8 cellular contexts compared by ENCODE assay signal in the genomic region with DNA sequence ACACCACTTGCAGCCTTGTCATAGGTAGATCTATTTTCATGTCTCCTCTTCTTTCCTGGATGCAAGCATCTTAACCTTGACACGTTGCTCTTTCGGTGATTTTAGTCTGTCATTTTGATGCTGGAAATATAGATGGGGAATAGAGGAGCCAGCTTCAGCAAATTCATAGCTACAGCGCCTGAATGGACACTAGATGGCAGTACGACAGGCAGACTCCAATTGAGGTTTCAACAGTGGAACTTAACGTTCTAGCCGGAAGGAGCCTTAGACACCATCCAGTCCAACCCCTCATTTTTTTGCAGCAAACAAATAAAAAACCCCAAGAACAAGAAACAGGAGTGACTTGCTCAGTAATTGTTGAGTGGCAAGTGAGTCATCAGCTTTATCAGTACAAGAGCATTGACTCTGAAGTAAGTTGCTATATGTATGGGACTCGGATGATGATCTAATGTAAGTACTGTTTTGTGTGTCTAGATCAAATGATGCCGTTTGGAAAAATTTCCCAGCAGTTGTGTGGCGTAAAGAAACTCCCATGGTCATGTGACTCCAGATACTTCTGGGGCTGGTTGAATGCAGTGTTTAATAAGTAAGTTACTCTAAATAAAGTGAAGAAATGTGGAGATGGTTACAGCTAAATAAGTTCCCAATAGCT. TPM values are rescaled to one million over a fixed set of nuclear protein-coding genes. Genes with fewer than 3 reads are reported as not detected.
DNase-seq lines count a peak whose midpoint lies in the region; ATAC-seq, FAIRE-seq and TF ChIP-seq lines count a peak whose summit lies in the region.

No MANE protein-coding gene starts in this region.

- no peak for TF ChIP-seq EP300 in gastroesophageal sphincter (IDR thresholded peaks at IDR 0.05)

- peak; percentile 88 for TF ChIP-seq CTCF in LNCaP clone FGC (IDR thresholded peaks at IDR 0.05; ENCODE audit: control insufficient read depth, extremely low read depth, insufficient read depth)
- peak; percentile 99 for TF ChIP-seq CTCF in RWPE2 (IDR thresholded peaks at IDR 0.05; ENCODE audit: poor library complexity, severe bottlenecking)
- peak; percentile 66 to 87 (median 82) for TF ChIP-seq CTCF in gastroesophageal sphincter (IDR thresholded peaks at IDR 0.05)
- peak; percentile 57 to 75 (median 64) for TF ChIP-seq CTCF in pancreas (IDR thresholded peaks at IDR 0.05)
- peak; percentile 88 for TF ChIP-seq CTCF in upper lobe of right lung (IDR thresholded peaks at IDR 0.05)

- H3K27me3 ChIP-seq in RWPE2 (ENCODE audit: insufficient read depth, poor library complexity, severe bottlenecking) (no peaks in the 10 kb centered on the region), gastroesophageal sphincter (no peaks in the 10 kb centered on the region), pancreas (no peaks in the 10 kb centered on the region), upper lobe of right lung (no peaks in the 10 kb centered on the region)

- H3K9me3 ChIP-seq in RWPE2 (ENCODE audit: severe bottlenecking) (no peaks in the 10 kb centered on the region), gastroesophageal sphincter (no peaks in the 10 kb centered on the region), pancreas (no peaks in the 10 kb centered on the region), upper lobe of right lung (no peaks in the 10 kb centered on the region)

- WGBS in gastroesophageal sphincter (ENCODE audit: low coverage in 1 of 2), 2 donors, result 0 to 7% methylated on average over 6 of the region's 9 CpGs
- 4 to 5% methylated on average over 9 of the region's 9 CpGs for WGBS in pancreas, 2 donors

- H3K4me3 ChIP-seq in LNCaP clone FGC (ENCODE audit: low read depth, low read length) (0 out of 2 replicates have a peak overlapping the region, but pooled peaks have one; percentile 25), RWPE2 (ENCODE audit: severe bottlenecking) (no peak overlapping the region), gastroesophageal sphincter (peak overlapping the region; percentile 17 to 20), pancreas (peak overlapping the region in 1 of 4 donors; percentile 17), upper lobe of right lung (no peak overlapping the region)

- no peak for TF ChIP-seq POLR2A in H54 (IDR thresholded peaks at IDR 0.05; ENCODE audit: low read depth, low read length)
- TF ChIP-seq POLR2A in gastroesophageal sphincter (IDR thresholded peaks at IDR 0.05), result no peak

- intact Hi-C loops in pancreas (cut with DNase I) (loop anchor here in 2 of 3 donors (5.0 to 10.0 kb wide), 2 partner anchors 204 to 211 kb away; a partner anchor contains a TSS), upper lobe of right lung (cut with DNase I) (loop anchor here (10.0 kb wide), 1 partner anchor 214 kb away; a partner anchor contains a TSS)

- H3K27ac ChIP-seq in RWPE2 (ENCODE audit: poor library complexity, severe bottlenecking), result peak overlapping the region; percentile 61
- H3K27ac ChIP-seq in gastroesophageal sphincter, result peak overlapping the region; percentile 49 to 77 (median 70)
- H3K27ac ChIP-seq in pancreas, result peak overlapping the region in 2 of 4 donors; percentile 62 to 75
- peak overlapping the region; percentile 31 for H3K27ac ChIP-seq in upper lobe of right lung

- FAIRE-seq in H54 (lab: Jason Lieb, UNC), result peak; percentile 95
- FAIRE-seq in pancreas (lab: Jason Lieb, UNC), result peak; percentile 90

- ATAC-seq in RWPE2 (ENCODE audit: low read depth) (peak; percentile 88), gastroesophageal sphincter (peak; percentile 94), pancreas (peak; percentile 91 to 99 (median 96)), upper lobe of right lung (peak; percentile 100)

- DNase-seq in GF-D8 (lab: John Stamatoyannopoulos, UW), result peak; percentile 62
- DNase-seq in H54 (ENCODE audit: insufficient read length, low spot score), result no peak
- peak; percentile 69 for DNase-seq in LNCaP clone FGC (ENCODE audit: low read depth)
- DNase-seq in RWPE2 (ENCODE audit: low spot score), result peak; percentile 80
- DNase-seq in activated effector memory CD4-positive, alpha-beta T cell treated with anti-CD3 and anti-CD28 coated beads, Interleukin-2, amount 50 U/mL, for 16 hours, result peak; percentile 86
- DNase-seq in pancreas, result peak in 4 of 6 donors; percentile 30 to 72 (median 64)
- no peak for DNase-seq in upper lobe of right lung

- H3K4me1 ChIP-seq in RWPE2 (ENCODE audit: insufficient read depth, poor library complexity, severe bottlenecking) (peaks cover 31% of the 10 kb centered on the region), gastroesophageal sphincter (peaks cover 0 to 25% (median 0%) of the 10 kb centered on the region in 3 donors), pancreas (peaks cover 0 to 7% (median 6%) of the 10 kb centered on the region in 3 donors), upper lobe of right lung (peaks cover 14% of the 10 kb centered on the region)

- H3K36me3 ChIP-seq in RWPE2 (ENCODE audit: low read depth) (peaks cover 34% of the 10 kb centered on the region), gastroesophageal sphincter (peaks cover 0 to 22% of the 10 kb centered on the region in 2 donors), pancreas (peaks cover 0 to 3% (median 0%) of the 10 kb centered on the region in 3 donors), upper lobe of right lung (peaks cover 22% of the 10 kb centered on the region)

RNA-seq across cellular contexts. Expression of a gene that starts 9.0 kb away (rescaled TPM):
- total RNA-seq in gastroesophageal sphincter (10 to 100 TPM; 21.1 to 28.3 (median 22.1) TPM), pancreas (10 to 100 TPM in 2 of 6 donors, 1 to 10 TPM in 4; 8.3 to 17.7 (median 9.9) TPM), upper lobe of right lung (16.0 TPM)
- polyA plus RNA-seq in pancreas, result 10 to 100 TPM in 1 of 2 donors, 1 to 10 TPM in 1; 8.7 to 10.0 TPM

RNA-seq across cellular contexts. Expression of a gene that starts 9.1 kb away (rescaled TPM):
- total RNA-seq in gastroesophageal sphincter (10 to 100 TPM in 1 of 4 donors, 1 to 10 TPM in 3; 3.4 to 10.2 (median 7.0) TPM), pancreas (1 to 10 TPM; 3.1 to 5.1 (median 3.7) TPM), upper lobe of right lung (4.5 TPM)
- polyA plus RNA-seq in pancreas, result 1 to 10 TPM in 1 of 2 donors, under 1 TPM in 1; 0.99 to 1.9 TPM

Comparison
In these comparisons a context has a peak if more than half of its experiments do, and no peak if none do; other contexts are left out.
1. DNase-seq: peak in GF-D8 (single experiment), LNCaP clone FGC (single experiment), RWPE2 (single experiment), activated effector memory CD4-positive, alpha-beta T cell treated with anti-CD3 and anti-CD28 coated beads, Interleukin-2, amount 50 U/mL, for 16 hours (single experiment) and pancreas (4 of 6); none in H54 (single experiment) and upper lobe of right lung (single experiment).
2. H3K4me3 ChIP-seq: peak in LNCaP clone FGC (single experiment) and gastroesophageal sphincter (2 of 2); none in RWPE2 (single experiment) and upper lobe of right lung (single experiment).
3. Peak in every context shown above with its lines, with median percentiles within 50 percentile points of each other: CTCF ChIP-seq and ATAC-seq.